16 cellular contexts compared by ENCODE assay signal in the genomic region with DNA sequence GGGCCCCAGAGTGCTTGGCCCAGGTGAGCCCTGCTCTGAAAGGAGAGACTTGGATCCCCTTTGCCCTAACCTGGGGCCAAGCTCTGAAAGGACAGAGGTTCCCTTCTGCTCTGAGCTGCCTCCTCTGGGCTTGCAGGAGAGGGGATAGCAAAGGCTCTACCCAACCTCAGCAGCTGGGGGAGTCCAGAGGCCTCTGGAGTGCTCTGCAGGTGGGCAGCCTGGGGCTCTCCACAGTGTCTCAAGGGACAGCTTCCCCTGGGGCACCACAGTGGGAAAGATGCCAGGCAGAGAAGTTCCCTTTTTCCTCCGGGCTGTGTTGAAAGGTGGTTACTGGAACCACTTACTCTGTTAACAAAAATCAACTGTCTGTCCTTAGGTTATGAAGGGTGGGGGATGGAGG. TPM values are rescaled to one million over a fixed set of nuclear protein-coding genes. Genes with fewer than 3 reads are reported as not detected.
A peak's percentile ranks its signal among the peaks of the same experiment; 100 is the strongest.
DNase-seq lines count a peak whose midpoint lies in the region; ATAC-seq lines count a peak whose summit lies in the region.
"Had no signal": no experiment of that assay in that cellular context is flagged by ENCODE, and none has a peak within 500 bp of the region (broad histone marks: within the 10 kb centered on the region; RNA-seq: fewer than 3 reads in every experiment).

No MANE protein-coding gene starts in this region.

- H3K27me3 Mint-ChIP-seq in stimulated activated memory B cell treated with anti-CD40 and anti-IgM and Interleukin-4, amounts not matched to agents 10 μg/mL and 1 μg/mL and 100 μg/mL, for 72 hours: peaks cover 53% of the 10 kb centered on the region
- no peaks in the 10 kb centered on the region for H3K27me3 Mint-ChIP-seq in activated T-cell treated with anti-CD3 and anti-CD28 coated beads, Interleukin-2, amount 50 U/mL, for 4 hours (ENCODE audit: low read depth)

- H3K4me1 Mint-ChIP-seq in stimulated activated memory B cell treated with anti-CD40 and anti-IgM and Interleukin-4, amounts not matched to agents 10 μg/mL and 1 μg/mL and 100 μg/mL, for 72 hours: peaks cover 29% of the 10 kb centered on the region
- peaks cover 8% of the 10 kb centered on the region for H3K4me1 Mint-ChIP-seq in activated T-cell treated with anti-CD3 and anti-CD28 coated beads, Interleukin-2, amount 50 U/mL, for 4 hours (ENCODE audit: low read depth)

- ATAC-seq in stimulated activated memory B cell treated with anti-CD40 and anti-IgM and Interleukin-4, amounts not matched to agents 10 μg/mL and 1 μg/mL and 100 μg/mL, for 72 hours: peak; percentile 80
- no peak for ATAC-seq in activated T-cell treated with anti-CD3 and anti-CD28 coated beads, Interleukin-2, amount 50 U/mL, for 4 hours
- ATAC-seq: activated T-helper 17 cell treated with anti-CD3 and anti-CD28 coated beads, Interleukin-2, amount 50 U/mL, for 72 hours; CD8-positive, alpha-beta T cell had no signal

- H3K36me3 Mint-ChIP-seq in stimulated activated memory B cell treated with anti-CD40 and anti-IgM and Interleukin-4, amounts not matched to agents 10 μg/mL and 1 μg/mL and 100 μg/mL, for 72 hours: no peaks in the 10 kb centered on the region
- H3K36me3 Mint-ChIP-seq in activated T-cell treated with anti-CD3 and anti-CD28 coated beads, Interleukin-2, amount 50 U/mL, for 4 hours (ENCODE audit: insufficient read depth): no peaks in the 10 kb centered on the region
- H3K36me3 Mint-ChIP-seq: CD8-positive, alpha-beta T cell; mesothelial cell of epicardium had no signal

- no peak overlapping the region for H3K4me3 Mint-ChIP-seq in stimulated activated memory B cell treated with anti-CD40 and anti-IgM and Interleukin-4, amounts not matched to agents 10 μg/mL and 1 μg/mL and 100 μg/mL, for 72 hours
- H3K4me3 Mint-ChIP-seq in activated T-cell treated with anti-CD3 and anti-CD28 coated beads, Interleukin-2, amount 50 U/mL, for 4 hours: no peak overlapping the region
- H3K4me3 Mint-ChIP-seq: activated T-helper 17 cell treated with anti-CD3 and anti-CD28 coated beads, Interleukin-2, amount 50 U/mL, for 72 hours; CD8-positive, alpha-beta T cell; mesothelial cell of epicardium had no signal

- DNase-seq in NCI-H1694 treated with DMSO at 0.1 percent for 48 hours (lab: John Stamatoyannopoulos, UW) (peak; percentile 82), NCI-H1694 (lab: John Stamatoyannopoulos, UW) (no peak), NCI-H1105 (lab: John Stamatoyannopoulos, UW) (peak; percentile 82), NCI-H524 (lab: John Stamatoyannopoulos, UW) (peak; percentile 89 to 95)
- DNase-seq in activated T-cell treated with anti-CD3 and anti-CD28 coated beads, Interleukin-2, amount 50 U/mL, for 4 hours: no peak
- no peak for DNase-seq in activated CD4-positive, alpha-beta T cell treated with anti-CD3 and anti-CD28 coated beads, Interleukin-2, amount 50 U/mL, for 1 hour
- no peak for DNase-seq in activated CD4-positive, alpha-beta T cell treated with anti-CD3 and anti-CD28 coated beads for 4 hours
- DNase-seq: 8988T; CD8-positive, alpha-beta T cell; effector memory CD4-positive, alpha-beta T cell; kidney; stimulated activated CD4-positive, alpha-beta T cell treated with anti-CD3 and anti-CD28 coated beads, Interleukin-4, amount 100 ng/mL, for 1 hour; stimulated activated CD8-positive, alpha-beta memory T cell treated with anti-CD3 and anti-CD28 coated beads, Interleukin-4, amount 100 ng/mL, for 48 hours had no signal

- no peaks in the 10 kb centered on the region for H3K9me3 Mint-ChIP-seq in stimulated activated memory B cell treated with anti-CD40 and anti-IgM and Interleukin-4, amounts not matched to agents 10 μg/mL and 1 μg/mL and 100 μg/mL, for 72 hours
- no peaks in the 10 kb centered on the region for H3K9me3 Mint-ChIP-seq in activated T-cell treated with anti-CD3 and anti-CD28 coated beads, Interleukin-2, amount 50 U/mL, for 4 hours
- H3K9me3 Mint-ChIP-seq: activated T-helper 17 cell treated with anti-CD3 and anti-CD28 coated beads, Interleukin-2, amount 50 U/mL, for 72 hours; CD8-positive, alpha-beta T cell; mesothelial cell of epicardium had no signal

- H3K27ac Mint-ChIP-seq in stimulated activated memory B cell treated with anti-CD40 and anti-IgM and Interleukin-4, amounts not matched to agents 10 μg/mL and 1 μg/mL and 100 μg/mL, for 72 hours: peak overlapping the region; percentile 38
- H3K27ac Mint-ChIP-seq: activated T-helper 17 cell treated with anti-CD3 and anti-CD28 coated beads, Interleukin-2, amount 50 U/mL, for 72 hours; CD8-positive, alpha-beta T cell; mesothelial cell of epicardium had no signal

RNA-seq across cellular contexts. Expression of a gene that starts 48.2 kb away (rescaled TPM):
- under 1 TPM; 0.18 to 0.41 (median 0.21) TPM for total RNA-seq in activated T-cell treated with anti-CD3 and anti-CD28 coated beads, Interleukin-2, amount 50 U/mL, for 4 hours

Comparison
In these comparisons a context has a peak if more than half of its experiments do, and no peak if none do; other contexts are left out.
1. DNase-seq: peak in NCI-H1694 treated with DMSO at 0.1 percent for 48 hours (single experiment), NCI-H1105 (single experiment) and NCI-H524 (2 of 2); none in NCI-H1694 (single experiment), activated T-cell treated with anti-CD3 and anti-CD28 coated beads, Interleukin-2, amount 50 U/mL, for 4 hours (single experiment), activated CD4-positive, alpha-beta T cell treated with anti-CD3 and anti-CD28 coated beads, Interleukin-2, amount 50 U/mL, for 1 hour (single experiment) and activated CD4-positive, alpha-beta T cell treated with anti-CD3 and anti-CD28 coated beads for 4 hours (0 of 2).